Comparison of ENCODE assay signal across 1 cellular context in genomic region chr17:50218771-50219315, GRCh38.
TF ChIP-seq lines count a peak whose summit lies in the region.

No MANE protein-coding gene starts in this region.

TF ChIP-seq in K562, 482 proteins besides CTCF, POLR2A, EP300 and RAD21:
- TF ChIP-seq HNRNPH1 (optimal IDR thresholded peaks at IDR 0.05; ENCODE audit: low read depth, low read length): no peak
- peak; percentile 37; the same call in 1 of the 2 replicates for TF ChIP-seq ATF3 (IDR thresholded peaks at IDR 0.05)
- TF ChIP-seq ATF3 (CRISPR knock-in tag; conservative IDR thresholded peaks at IDR 0.05): no peak
- TF ChIP-seq RBM14 (IDR thresholded peaks at IDR 0.05; ENCODE audit: borderline replicate concordance, insufficient read depth, low read depth, low read length): no peak
- no peak for TF ChIP-seq FOXJ3 (CRISPR knock-in tag; IDR thresholded peaks at IDR 0.05)
- no peak for TF ChIP-seq SUPT5H (IDR thresholded peaks at IDR 0.05)
- no peak for TF ChIP-seq ZNF12 (CRISPR knock-in tag; IDR thresholded peaks at IDR 0.05)
- no peak for TF ChIP-seq ZNF511 (CRISPR knock-in tag; IDR thresholded peaks at IDR 0.05)
- TF ChIP-seq ZNF121 (CRISPR knock-in tag; conservative IDR thresholded peaks at IDR 0.05): peak; percentile 32; the same call in 1 of the 2 replicates
- no peak for TF ChIP-seq MGA (IDR thresholded peaks at IDR 0.05)
- no peak for TF ChIP-seq LEF1 (IDR thresholded peaks at IDR 0.05)
- TF ChIP-seq POLR3A (IDR thresholded peaks at IDR 0.05; ENCODE audit: borderline replicate concordance, extremely low read depth, insufficient read depth, insufficient read length): no peak
- no peak for TF ChIP-seq RBM17 (IDR thresholded peaks at IDR 0.05; ENCODE audit: borderline replicate concordance, low read depth, low read length)
- 0 out of 2 replicates have a peak, but pooled peaks have one; percentile 13 for TF ChIP-seq FOSL1 (tag; conservative IDR thresholded peaks at IDR 0.05)
